In the genomic region with DNA sequence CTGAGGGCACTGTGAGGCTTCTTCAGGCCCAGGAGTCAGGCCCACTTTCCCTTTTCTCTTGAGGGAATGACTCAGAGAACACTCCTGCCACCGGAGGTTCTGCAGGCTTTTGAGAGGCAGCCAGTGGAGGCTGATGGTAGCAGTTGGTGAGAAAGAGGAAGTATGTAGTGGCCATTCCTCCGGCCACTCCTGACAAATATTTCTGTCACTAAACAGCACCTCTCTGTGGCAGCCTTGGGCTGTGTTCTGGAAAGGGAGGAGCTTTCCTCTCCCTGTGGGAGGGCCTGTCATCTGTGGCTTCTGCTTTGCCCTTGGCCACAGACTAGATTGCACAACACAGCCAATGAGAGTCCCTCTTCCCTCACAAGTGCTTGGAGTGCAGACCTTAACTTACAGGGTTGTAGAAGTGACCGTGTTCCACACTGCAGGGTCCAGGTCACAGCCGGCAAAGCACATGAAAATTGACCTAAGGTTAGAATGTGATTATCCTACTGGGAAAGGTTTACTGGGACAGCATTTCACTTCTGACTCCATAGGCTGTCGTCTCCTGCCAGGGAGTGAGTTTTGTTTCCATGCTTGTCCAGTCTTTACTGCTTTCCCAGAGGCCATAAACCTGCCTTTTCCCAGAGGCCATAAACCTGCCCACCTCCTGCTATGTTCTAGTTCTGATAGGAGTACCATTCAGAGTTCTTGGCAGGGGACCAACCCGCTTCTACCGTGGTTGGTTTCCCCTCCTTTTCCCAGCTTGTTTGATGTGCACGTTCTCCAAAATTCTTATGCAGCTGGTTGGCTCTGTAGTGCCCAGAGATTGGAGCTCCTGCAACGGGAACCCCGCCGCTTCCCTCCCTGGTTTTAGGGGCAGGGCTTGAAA, we compare ENCODE assay signal across 1 cellular context.
A peak's percentile ranks its signal among the peaks of the same experiment; 100 is the strongest.
TF ChIP-seq lines count a peak whose summit lies in the region.

No MANE protein-coding gene starts in this region.

TF ChIP-seq in HepG2, 621 proteins besides CTCF, POLR2A, EP300 and RAD21 (continued from another document and continues in another):
- TF ChIP-seq, protein P1, sequence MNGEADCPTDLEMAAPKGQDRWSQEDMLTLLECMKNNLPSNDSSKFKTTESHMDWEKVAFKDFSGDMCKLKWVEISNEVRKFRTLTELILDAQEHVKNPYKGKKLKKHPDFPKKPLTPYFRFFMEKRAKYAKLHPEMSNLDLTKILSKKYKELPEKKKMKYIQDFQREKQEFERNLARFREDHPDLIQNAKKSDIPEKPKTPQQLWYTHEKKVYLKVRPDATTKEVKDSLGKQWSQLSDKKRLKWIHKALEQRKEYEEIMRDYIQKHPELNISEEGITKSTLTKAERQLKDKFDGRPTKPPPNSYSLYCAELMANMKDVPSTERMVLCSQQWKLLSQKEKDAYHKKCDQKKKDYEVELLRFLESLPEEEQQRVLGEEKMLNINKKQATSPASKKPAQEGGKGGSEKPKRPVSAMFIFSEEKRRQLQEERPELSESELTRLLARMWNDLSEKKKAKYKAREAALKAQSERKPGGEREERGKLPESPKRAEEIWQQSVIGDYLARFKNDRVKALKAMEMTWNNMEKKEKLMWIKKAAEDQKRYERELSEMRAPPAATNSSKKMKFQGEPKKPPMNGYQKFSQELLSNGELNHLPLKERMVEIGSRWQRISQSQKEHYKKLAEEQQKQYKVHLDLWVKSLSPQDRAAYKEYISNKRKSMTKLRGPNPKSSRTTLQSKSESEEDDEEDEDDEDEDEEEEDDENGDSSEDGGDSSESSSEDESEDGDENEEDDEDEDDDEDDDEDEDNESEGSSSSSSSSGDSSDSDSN (CRISPR knock-in tag; IDR thresholded peaks at IDR 0.05) = peak; percentile 68
- no peak for TF ChIP-seq CENPX (CRISPR knock-in tag; IDR thresholded peaks at IDR 0.05)
- no peak for TF ChIP-seq ETV6 (CRISPR knock-in tag; conservative IDR thresholded peaks at IDR 0.05)
- TF ChIP-seq, protein P2, sequence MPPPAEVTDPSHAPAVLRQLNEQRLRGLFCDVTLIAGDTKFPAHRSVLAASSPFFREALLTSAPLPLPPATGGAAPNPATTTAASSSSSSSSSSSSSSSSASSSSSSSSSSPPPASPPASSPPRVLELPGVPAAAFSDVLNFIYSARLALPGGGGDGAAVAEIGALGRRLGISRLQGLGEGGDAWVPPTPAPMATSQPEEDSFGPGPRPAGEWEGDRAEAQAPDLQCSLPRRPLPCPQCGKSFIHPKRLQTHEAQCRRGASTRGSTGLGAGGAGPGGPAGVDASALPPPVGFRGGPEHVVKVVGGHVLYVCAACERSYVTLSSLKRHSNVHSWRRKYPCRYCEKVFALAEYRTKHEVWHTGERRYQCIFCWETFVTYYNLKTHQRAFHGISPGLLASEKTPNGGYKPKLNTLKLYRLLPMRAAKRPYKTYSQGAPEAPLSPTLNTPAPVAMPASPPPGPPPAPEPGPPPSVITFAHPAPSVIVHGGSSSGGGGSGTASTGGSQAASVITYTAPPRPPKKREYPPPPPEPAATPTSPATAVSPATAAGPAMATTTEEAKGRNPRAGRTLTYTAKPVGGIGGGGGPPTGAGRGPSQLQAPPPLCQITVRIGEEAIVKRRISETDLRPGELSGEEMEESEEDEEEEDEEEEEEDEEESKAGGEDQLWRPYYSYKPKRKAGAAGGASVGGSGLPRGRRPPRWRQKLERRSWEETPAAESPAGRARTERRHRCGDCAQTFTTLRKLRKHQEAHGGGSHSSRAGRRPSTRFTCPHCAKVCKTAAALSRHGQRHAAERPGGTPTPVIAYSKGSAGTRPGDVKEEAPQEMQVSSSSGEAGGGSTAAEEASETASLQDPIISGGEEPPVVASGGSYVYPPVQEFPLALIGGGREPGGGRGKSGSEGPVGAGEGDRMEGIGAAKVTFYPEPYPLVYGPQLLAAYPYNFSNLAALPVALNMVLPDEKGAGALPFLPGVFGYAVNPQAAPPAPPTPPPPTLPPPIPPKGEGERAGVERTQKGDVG (CRISPR knock-in tag; IDR thresholded peaks at IDR 0.05; ENCODE audit: borderline replicate concordance) = no peak
- TF ChIP-seq PCBP1 (IDR thresholded peaks at IDR 0.05; ENCODE audit: borderline replicate concordance, low read depth, low read length) = no peak
- TF ChIP-seq ZNF780A (CRISPR knock-in tag; IDR thresholded peaks at IDR 0.05) = no peak
- TF ChIP-seq CC2D1A (CRISPR knock-in tag; IDR thresholded peaks at IDR 0.05) = no peak
- 0 out of 2 replicates have a peak, but pooled peaks have one; percentile 63 for TF ChIP-seq SMAD9 (CRISPR knock-in tag; IDR thresholded peaks at IDR 0.05)
- peak; percentile 75 for TF ChIP-seq FOXA3 (CRISPR knock-in tag; IDR thresholded peaks at IDR 0.05)
- TF ChIP-seq THAP11 (CRISPR knock-in tag; IDR thresholded peaks at IDR 0.05) = peak; percentile 66
- TF ChIP-seq TBL1XR1 (IDR thresholded peaks at IDR 0.05; ENCODE audit: borderline replicate concordance, low read length, partially characterized antibody) = no peak
- TF ChIP-seq RFX1 (IDR thresholded peaks at IDR 0.05) = no peak
- TF ChIP-seq FOXM1 (CRISPR knock-in tag; IDR thresholded peaks at IDR 0.05) = no peak
- peak; percentile 92 for TF ChIP-seq XRCC5 (optimal IDR thresholded peaks at IDR 0.05; ENCODE audit: low read length)
- TF ChIP-seq GTF2F1 (IDR thresholded peaks at IDR 0.05; ENCODE audit: low read length) = no peak
- TF ChIP-seq, protein P3, sequence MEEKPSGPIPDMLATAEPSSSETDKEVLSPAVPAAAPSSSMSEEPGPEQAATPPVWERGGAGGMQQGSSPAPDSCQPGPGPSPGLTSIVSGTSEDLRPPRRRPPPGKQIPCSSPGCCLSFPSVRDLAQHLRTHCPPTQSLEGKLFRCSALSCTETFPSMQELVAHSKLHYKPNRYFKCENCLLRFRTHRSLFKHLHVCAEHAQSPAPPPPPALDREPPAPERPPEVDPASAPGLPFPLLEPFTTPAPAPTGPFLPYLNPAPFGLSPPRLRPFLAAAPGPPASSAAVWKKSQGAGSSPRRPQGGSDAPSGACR (CRISPR knock-in tag; IDR thresholded peaks at IDR 0.05) = 0 out of 2 replicates have a peak, but pooled peaks have one; percentile 30
- TF ChIP-seq SMAD3 (CRISPR knock-in tag; IDR thresholded peaks at IDR 0.05) = peak; percentile 78; the same call in 1 of the 2 replicates
- no peak for TF ChIP-seq ZIK1 (CRISPR knock-in tag; IDR thresholded peaks at IDR 0.05; ENCODE audit: borderline replicate concordance, low read depth)
- peak; percentile 82; the same call in 1 of the 2 replicates for TF ChIP-seq CBX5 (CRISPR knock-in tag; IDR thresholded peaks at IDR 0.05; ENCODE audit: borderline replicate concordance)
- TF ChIP-seq, protein P4, sequence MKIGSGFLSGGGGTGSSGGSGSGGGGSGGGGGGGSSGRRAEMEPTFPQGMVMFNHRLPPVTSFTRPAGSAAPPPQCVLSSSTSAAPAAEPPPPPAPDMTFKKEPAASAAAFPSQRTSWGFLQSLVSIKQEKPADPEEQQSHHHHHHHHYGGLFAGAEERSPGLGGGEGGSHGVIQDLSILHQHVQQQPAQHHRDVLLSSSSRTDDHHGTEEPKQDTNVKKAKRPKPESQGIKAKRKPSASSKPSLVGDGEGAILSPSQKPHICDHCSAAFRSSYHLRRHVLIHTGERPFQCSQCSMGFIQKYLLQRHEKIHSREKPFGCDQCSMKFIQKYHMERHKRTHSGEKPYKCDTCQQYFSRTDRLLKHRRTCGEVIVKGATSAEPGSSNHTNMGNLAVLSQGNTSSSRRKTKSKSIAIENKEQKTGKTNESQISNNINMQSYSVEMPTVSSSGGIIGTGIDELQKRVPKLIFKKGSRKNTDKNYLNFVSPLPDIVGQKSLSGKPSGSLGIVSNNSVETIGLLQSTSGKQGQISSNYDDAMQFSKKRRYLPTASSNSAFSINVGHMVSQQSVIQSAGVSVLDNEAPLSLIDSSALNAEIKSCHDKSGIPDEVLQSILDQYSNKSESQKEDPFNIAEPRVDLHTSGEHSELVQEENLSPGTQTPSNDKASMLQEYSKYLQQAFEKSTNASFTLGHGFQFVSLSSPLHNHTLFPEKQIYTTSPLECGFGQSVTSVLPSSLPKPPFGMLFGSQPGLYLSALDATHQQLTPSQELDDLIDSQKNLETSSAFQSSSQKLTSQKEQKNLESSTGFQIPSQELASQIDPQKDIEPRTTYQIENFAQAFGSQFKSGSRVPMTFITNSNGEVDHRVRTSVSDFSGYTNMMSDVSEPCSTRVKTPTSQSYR (CRISPR knock-in tag; IDR thresholded peaks at IDR 0.05; ENCODE audit: borderline replicate concordance) = peak; percentile 30
- no peak for TF ChIP-seq NKX3-1 (CRISPR knock-in tag; IDR thresholded peaks at IDR 0.05)
- no peak for TF ChIP-seq JUN (CRISPR knock-in tag; IDR thresholded peaks at IDR 0.05)
- no peak for TF ChIP-seq ZFAT (CRISPR knock-in tag; conservative IDR thresholded peaks at IDR 0.05)
- no peak for TF ChIP-seq PLRG1 (conservative IDR thresholded peaks at IDR 0.05)
- TF ChIP-seq, protein P5, sequence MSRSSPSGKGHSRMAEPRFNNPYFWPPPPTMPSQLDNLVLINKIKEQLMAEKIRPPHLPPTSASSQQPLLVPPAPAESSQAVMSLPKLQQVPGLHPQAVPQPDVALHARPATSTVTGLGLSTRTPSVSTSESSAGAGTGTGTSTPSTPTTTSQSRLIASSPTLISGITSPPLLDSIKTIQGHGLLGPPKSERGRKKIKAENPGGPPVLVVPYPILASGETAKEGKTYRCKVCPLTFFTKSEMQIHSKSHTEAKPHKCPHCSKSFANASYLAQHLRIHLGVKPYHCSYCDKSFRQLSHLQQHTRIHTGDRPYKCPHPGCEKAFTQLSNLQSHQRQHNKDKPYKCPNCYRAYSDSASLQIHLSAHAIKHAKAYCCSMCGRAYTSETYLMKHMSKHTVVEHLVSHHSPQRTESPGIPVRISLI (CRISPR knock-in tag; IDR thresholded peaks at IDR 0.05; ENCODE audit: borderline replicate concordance) = no peak
- TF ChIP-seq, protein P6, sequence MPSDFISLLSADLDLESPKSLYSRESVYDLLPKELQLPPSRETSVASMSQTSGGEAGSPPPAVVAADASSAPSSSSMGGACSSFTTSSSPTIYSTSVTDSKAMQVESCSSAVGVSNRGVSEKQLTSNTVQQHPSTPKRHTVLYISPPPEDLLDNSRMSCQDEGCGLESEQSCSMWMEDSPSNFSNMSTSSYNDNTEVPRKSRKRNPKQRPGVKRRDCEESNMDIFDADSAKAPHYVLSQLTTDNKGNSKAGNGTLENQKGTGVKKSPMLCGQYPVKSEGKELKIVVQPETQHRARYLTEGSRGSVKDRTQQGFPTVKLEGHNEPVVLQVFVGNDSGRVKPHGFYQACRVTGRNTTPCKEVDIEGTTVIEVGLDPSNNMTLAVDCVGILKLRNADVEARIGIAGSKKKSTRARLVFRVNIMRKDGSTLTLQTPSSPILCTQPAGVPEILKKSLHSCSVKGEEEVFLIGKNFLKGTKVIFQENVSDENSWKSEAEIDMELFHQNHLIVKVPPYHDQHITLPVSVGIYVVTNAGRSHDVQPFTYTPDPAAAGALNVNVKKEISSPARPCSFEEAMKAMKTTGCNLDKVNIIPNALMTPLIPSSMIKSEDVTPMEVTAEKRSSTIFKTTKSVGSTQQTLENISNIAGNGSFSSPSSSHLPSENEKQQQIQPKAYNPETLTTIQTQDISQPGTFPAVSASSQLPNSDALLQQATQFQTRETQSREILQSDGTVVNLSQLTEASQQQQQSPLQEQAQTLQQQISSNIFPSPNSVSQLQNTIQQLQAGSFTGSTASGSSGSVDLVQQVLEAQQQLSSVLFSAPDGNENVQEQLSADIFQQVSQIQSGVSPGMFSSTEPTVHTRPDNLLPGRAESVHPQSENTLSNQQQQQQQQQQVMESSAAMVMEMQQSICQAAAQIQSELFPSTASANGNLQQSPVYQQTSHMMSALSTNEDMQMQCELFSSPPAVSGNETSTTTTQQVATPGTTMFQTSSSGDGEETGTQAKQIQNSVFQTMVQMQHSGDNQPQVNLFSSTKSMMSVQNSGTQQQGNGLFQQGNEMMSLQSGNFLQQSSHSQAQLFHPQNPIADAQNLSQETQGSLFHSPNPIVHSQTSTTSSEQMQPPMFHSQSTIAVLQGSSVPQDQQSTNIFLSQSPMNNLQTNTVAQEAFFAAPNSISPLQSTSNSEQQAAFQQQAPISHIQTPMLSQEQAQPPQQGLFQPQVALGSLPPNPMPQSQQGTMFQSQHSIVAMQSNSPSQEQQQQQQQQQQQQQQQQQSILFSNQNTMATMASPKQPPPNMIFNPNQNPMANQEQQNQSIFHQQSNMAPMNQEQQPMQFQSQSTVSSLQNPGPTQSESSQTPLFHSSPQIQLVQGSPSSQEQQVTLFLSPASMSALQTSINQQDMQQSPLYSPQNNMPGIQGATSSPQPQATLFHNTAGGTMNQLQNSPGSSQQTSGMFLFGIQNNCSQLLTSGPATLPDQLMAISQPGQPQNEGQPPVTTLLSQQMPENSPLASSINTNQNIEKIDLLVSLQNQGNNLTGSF (CRISPR knock-in tag; IDR thresholded peaks at IDR 0.05) = no peak
- TF ChIP-seq ZNF841 (CRISPR knock-in tag; IDR thresholded peaks at IDR 0.05; ENCODE audit: borderline replicate concordance) = no peak
- peak; percentile 78 for TF ChIP-seq HNF4A (CRISPR knock-in tag; IDR thresholded peaks at IDR 0.05)
- no peak for TF ChIP-seq BRD4 (CRISPR knock-in tag; IDR thresholded peaks at IDR 0.05)
- peak; percentile 74; the same call in 1 of the 2 replicates for TF ChIP-seq ZSCAN31 (CRISPR knock-in tag; IDR thresholded peaks at IDR 0.05; ENCODE audit: low read depth)
- no peak for TF ChIP-seq PCBP2 (optimal IDR thresholded peaks at IDR 0.05; ENCODE audit: low read depth, low read length, poor library complexity, severe bottlenecking)
- no peak for TF ChIP-seq SCMH1 (CRISPR knock-in tag; IDR thresholded peaks at IDR 0.05; ENCODE audit: borderline replicate concordance)
- no peak for TF ChIP-seq CCAR2 (optimal IDR thresholded peaks at IDR 0.05; ENCODE audit: low read depth, low read length)
- TF ChIP-seq SOX6 (IDR thresholded peaks at IDR 0.05) = no peak
- peak; percentile 79 for TF ChIP-seq SOX6 (CRISPR knock-in tag; IDR thresholded peaks at IDR 0.05)
- TF ChIP-seq ARNT (IDR thresholded peaks at IDR 0.05) = no peak
- peak; percentile 79; the same call in 1 of the 2 replicates for TF ChIP-seq MIXL1 (CRISPR knock-in tag; IDR thresholded peaks at IDR 0.05)
- TF ChIP-seq, protein P7, sequence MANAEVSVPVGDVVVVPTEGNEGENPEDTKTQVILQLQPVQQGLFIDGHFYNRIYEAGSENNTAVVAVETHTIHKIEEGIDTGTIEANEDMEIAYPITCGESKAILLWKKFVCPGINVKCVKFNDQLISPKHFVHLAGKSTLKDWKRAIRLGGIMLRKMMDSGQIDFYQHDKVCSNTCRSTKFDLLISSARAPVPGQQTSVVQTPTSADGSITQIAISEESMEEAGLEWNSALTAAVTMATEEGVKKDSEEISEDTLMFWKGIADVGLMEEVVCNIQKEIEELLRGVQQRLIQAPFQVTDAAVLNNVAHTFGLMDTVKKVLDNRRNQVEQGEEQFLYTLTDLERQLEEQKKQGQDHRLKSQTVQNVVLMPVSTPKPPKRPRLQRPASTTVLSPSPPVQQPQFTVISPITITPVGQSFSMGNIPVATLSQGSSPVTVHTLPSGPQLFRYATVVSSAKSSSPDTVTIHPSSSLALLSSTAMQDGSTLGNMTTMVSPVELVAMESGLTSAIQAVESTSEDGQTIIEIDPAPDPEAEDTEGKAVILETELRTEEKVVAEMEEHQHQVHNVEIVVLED (CRISPR knock-in tag; IDR thresholded peaks at IDR 0.05; ENCODE audit: borderline replicate concordance) = peak; percentile 18; the same call in 1 of the 2 replicates
- TF ChIP-seq NCOA1 (CRISPR knock-in tag; IDR thresholded peaks at IDR 0.05) = no peak
- no peak for TF ChIP-seq ADNP (CRISPR knock-in tag; IDR thresholded peaks at IDR 0.05)
